Comparison of ENCODE assay signal across 18 cellular contexts in the genomic region with DNA sequence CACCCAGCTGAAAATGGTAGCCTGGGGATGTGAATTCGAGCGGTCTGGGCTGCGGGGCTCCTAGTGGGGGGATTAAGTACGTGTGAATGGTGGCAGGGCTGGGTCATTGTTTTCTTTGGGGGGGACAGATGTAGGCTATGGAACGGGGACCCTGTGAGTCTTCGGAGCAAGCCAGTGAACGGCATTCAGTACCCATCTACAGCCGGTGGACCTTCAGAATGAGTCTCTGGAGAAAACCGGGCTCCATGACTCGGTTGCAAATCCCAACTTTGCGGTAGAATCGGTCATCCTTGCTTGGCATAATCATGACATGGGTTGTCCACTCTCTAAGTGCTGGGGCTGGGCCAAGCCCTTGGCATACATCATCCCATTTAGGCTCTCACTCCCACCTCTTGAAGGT. TPM values are rescaled to one million over a fixed set of nuclear protein-coding genes. Genes with fewer than 3 reads are reported as not detected.
DNase-seq lines count a peak whose midpoint lies in the region; ATAC-seq, FAIRE-seq and TF ChIP-seq lines count a peak whose summit lies in the region.
"Had no signal": no experiment of that assay in that cellular context is flagged by ENCODE, and none has a peak within 500 bp of the region (broad histone marks: within the 10 kb centered on the region; RNA-seq: fewer than 3 reads in every experiment).

No MANE protein-coding gene starts in this region.

- no peak overlapping the region for H3K4ac ChIP-seq in H1 (replicated peaks; ENCODE audit: insufficient read length, low read depth, low read length)

- no peak overlapping the region for H2AK5ac ChIP-seq in H1 (ENCODE audit: low read depth, low read length)

- peak overlapping the region; percentile 94; the same call in 1 of the 2 replicates for H2BK15ac ChIP-seq in H1 (ENCODE audit: low read length)

- TF ChIP-seq CTCF in H1 (IDR thresholded peaks at IDR 0.05; ENCODE audit: control extremely low read depth in 1 of 3, insufficient read depth in 1 of 3, low read depth in 1 of 3, low read length in 3 of 3) (no peak), psoas muscle (IDR thresholded peaks at IDR 0.05) (no peak)

- H3K9me3 Mint-ChIP-seq in activated CD8-positive, alpha-beta memory T cell treated with anti-CD3 and anti-CD28 coated beads, Interleukin-2, amount 10 ng/mL, durations not matched to agents 7 days and 5 days (ENCODE audit: low read depth), result no peaks in the 10 kb centered on the region

- H2BK12ac ChIP-seq in H1 (ENCODE audit: low read depth, low read length), result no peak overlapping the region; the same call in 1 of the 2 replicates

- H3K4me1 ChIP-seq in HUES64 (ENCODE audit: insufficient read depth, low read length) (peaks cover 56% of the 10 kb centered on the region), H1 (replicated peaks in 1 of 4; ENCODE audit: control insufficient read depth in 3 of 4, insufficient read depth in 4 of 4, low read length in 3 of 4) (peaks cover 9 to 22% (median 20%) of the 10 kb centered on the region in 4 experiments), psoas muscle (peaks cover 6% of the 10 kb centered on the region)

- H3K27ac ChIP-seq in HUES64 (ENCODE audit: low read depth, low read length), result no peak overlapping the region
- H3K27ac ChIP-seq in H1 (ENCODE audit: low read depth, low read length), result no peak overlapping the region
- H3K27ac ChIP-seq in psoas muscle, result no peak overlapping the region
- H3K27ac ChIP-seq: esophagus muscularis mucosa, heart right ventricle, tibial nerve had no signal

- peaks cover 100% of the 10 kb centered on the region for H3K27me3 ChIP-seq in HUES64 (ENCODE audit: insufficient read depth, low read length)
- H3K27me3 ChIP-seq in H1 (replicated peaks in 1 of 4; ENCODE audit: control insufficient read depth in 3 of 4, extremely low read depth in 1 of 4, insufficient read depth in 3 of 4, low read length in 3 of 4), result peaks cover 66 to 92% (median 82%) of the 10 kb centered on the region in 4 experiments
- H3K27me3 ChIP-seq in psoas muscle (ENCODE audit: insufficient read depth in 3 of 3, low read length in 2 of 3), result peaks cover 12 to 91% (median 28%) of the 10 kb centered on the region in 3 donors
- H3K27me3 ChIP-seq: MG63 had no signal

- no peaks in the 10 kb centered on the region for H3K79me2 ChIP-seq in H1 (ENCODE audit: control insufficient read depth in 1 of 2, insufficient read depth in 2 of 2, low read length in 2 of 2)

- 1% methylated on average over 12 of the region's 12 CpGs for WGBS in HUES64
- WGBS in H1 (ENCODE audit: extremely low coverage in 1 of 2, insufficient coverage in 1 of 2, insufficient read length in 1 of 2, insufficient replicate concordance in 2 of 2, low coverage in 1 of 2, low lambda C conversion rate in 2 of 2, missing lambda C conversion rate in 1 of 2), 2 experiments, result 2% methylated on average over 12 of the region's 12 CpGs; no CpG with 5 or more reads in 1 of the 2 experiments
- WGBS in psoas muscle, 3 donors, result 5 to 10% (median 9%) methylated on average over 12 of the region's 12 CpGs

- POLR2A ChIA-PET in H1 (lab: Charles Lee; ENCODE audit: partially characterized antibody), result interaction anchor here (2.1 to 3.3 kb wide), 2 partner anchors 10 to 17 kb away, joined by 6 to 11 read pairs; no protein-coding TSS in a partner anchor

- H3K14ac ChIP-seq in H1 (ENCODE audit: insufficient read length), result no peak overlapping the region

- no peak overlapping the region for H2AFZ ChIP-seq in H1 (ENCODE audit: low read length)

- TF ChIP-seq EP300 in H1 (IDR thresholded peaks at IDR 0.05; ENCODE audit: borderline replicate concordance in 1 of 2, low read depth in 2 of 2, low read length in 2 of 2), result no peak

- H2BK120ac ChIP-seq in H1 (replicated peaks; ENCODE audit: low read depth, low read length), result no peak overlapping the region

- H3K4me2 ChIP-seq in H1 (ENCODE audit: insufficient read depth in 1 of 2, low read depth in 2 of 2, low read length in 2 of 2), result peak overlapping the region; percentile 44 to 61

- TF ChIP-seq RAD21 in H1 (IDR thresholded peaks at IDR 0.05 in 1 of 2, conservative IDR thresholded peaks at IDR 0.05 in 1 of 2; ENCODE audit: low read depth in 2 of 2, low read length in 2 of 2), result no peak

- H3K27me3 Mint-ChIP-seq in activated CD8-positive, alpha-beta memory T cell treated with anti-CD3 and anti-CD28 coated beads, Interleukin-2, amount 10 ng/mL, durations not matched to agents 7 days and 5 days, result peaks cover 82% of the 10 kb centered on the region

- no peak overlapping the region for H3K27ac Mint-ChIP-seq in activated CD8-positive, alpha-beta memory T cell treated with anti-CD3 and anti-CD28 coated beads, Interleukin-2, amount 10 ng/mL, durations not matched to agents 7 days and 5 days

- H4K20me1 ChIP-seq in H1 (replicated peaks in 1 of 2; ENCODE audit: control insufficient read depth in 1 of 2, insufficient read depth in 2 of 2, low read length in 2 of 2), result peaks cover 5 to 25% of the 10 kb centered on the region in 2 experiments

- peak overlapping the region; percentile 59 for H3K4me3 Mint-ChIP-seq in activated CD8-positive, alpha-beta memory T cell treated with anti-CD3 and anti-CD28 coated beads, Interleukin-2, amount 10 ng/mL, durations not matched to agents 7 days and 5 days

- TF ChIP-seq POLR2A in H1 (IDR thresholded peaks at IDR 0.05; ENCODE audit: control extremely low read depth in 1 of 2, low read depth in 2 of 2, low read length in 2 of 2), result no peak

- H3K4me3 ChIP-seq in HUES64 (ENCODE audit: low read length) (peak overlapping the region; percentile 41), H1 (ENCODE audit: extremely low read depth in 1 of 4, insufficient read depth in 2 of 4, low read depth in 3 of 4, low read length in 4 of 4) (peak overlapping the region in 3 of 4 experiments; percentile 12 to 53 (median 32); a peak in 3 of 8 replicates), psoas muscle (peak overlapping the region; percentile 24)

- H3K9me3 ChIP-seq in HUES64 (ENCODE audit: insufficient read depth, low read depth, low read length) (no peaks in the 10 kb centered on the region), H1 (ENCODE audit: insufficient read depth in 2 of 2, low read depth in 1 of 2, low read length in 1 of 2) (no peaks in the 10 kb centered on the region), psoas muscle (no peaks in the 10 kb centered on the region)
- H3K9me3 ChIP-seq: esophagus muscularis mucosa, heart right ventricle, MG63, SK-N-SH, tibial nerve had no signal

- DNase-seq in activated CD8-positive, alpha-beta memory T cell treated with anti-CD3 and anti-CD28 coated beads, Interleukin-2, amount 10 ng/mL, durations not matched to agents 7 days and 5 days, result no peak
- DNase-seq in activated CD8-positive, alpha-beta memory T cell treated with anti-CD3 and anti-CD28 coated beads, Interleukin-2, amount 50 U/mL, for 48 hours, result no peak
- DNase-seq in H1 (ENCODE audit: low read depth in 1 of 2, low spot score in 2 of 2) (peak in 1 of 2 experiments; percentile 51), psoas muscle (no peak), RKO (ENCODE audit: low spot score) (no peak), amygdala (lab: John Stamatoyannopoulos, UW) (no peak)
- DNase-seq: aorta, dermis blood vessel endothelial cell, heart right ventricle, NCI-H2029, SK-N-SH had no signal

- peaks cover 28% of the 10 kb centered on the region for H3K4me1 Mint-ChIP-seq in activated CD8-positive, alpha-beta memory T cell treated with anti-CD3 and anti-CD28 coated beads, Interleukin-2, amount 10 ng/mL, durations not matched to agents 7 days and 5 days

- no peak overlapping the region for H4K5ac ChIP-seq in H1 (ENCODE audit: insufficient read length, low read depth, low read length)

- no peak overlapping the region for H3K56ac ChIP-seq in H1 (replicated peaks; ENCODE audit: insufficient read length, low read depth, low read length)

- no peak for ATAC-seq in activated CD8-positive, alpha-beta memory T cell treated with anti-CD3 and anti-CD28 coated beads, Interleukin-2, amount 10 ng/mL, durations not matched to agents 7 days and 5 days
- no peak for ATAC-seq in psoas muscle
- ATAC-seq in GM21576 (IDR thresholded peaks at IDR 0.05; ENCODE audit: unreplicated experiment), result no peak
- ATAC-seq: left lobe of liver had no signal

- H3K79me1 ChIP-seq in H1 (ENCODE audit: low read depth, low read length), result no peaks in the 10 kb centered on the region

- CTCF ChIA-PET in activated CD8-positive, alpha-beta memory T cell treated with anti-CD3 and anti-CD28 coated beads, Interleukin-2, amount 10 ng/mL, durations not matched to agents 7 days and 5 days (lab: Charles Lee), result interaction anchor here (2.2 to 3.3 kb wide), 2 partner anchors 14 to 17 kb away, joined by 9 to 25 read pairs; no protein-coding TSS in a partner anchor
- CTCF ChIA-PET in H1 (lab: Charles Lee; ENCODE audit: partially characterized antibody), result interaction anchor here (0.7 to 2.5 kb wide), 8 partner anchors 10 to 620 kb away, joined by 3 to 24 read pairs (median 6); no protein-coding TSS in a partner anchor

- no peak overlapping the region for H4K8ac ChIP-seq in H1 (ENCODE audit: extremely low read depth, insufficient read depth, low read length)

- intact Hi-C loops in psoas muscle (cut with DNase I), result no loop called here

- peaks cover 3% of the 10 kb centered on the region for H3K36me3 Mint-ChIP-seq in activated CD8-positive, alpha-beta memory T cell treated with anti-CD3 and anti-CD28 coated beads, Interleukin-2, amount 10 ng/mL, durations not matched to agents 7 days and 5 days

- H3K9ac ChIP-seq in HUES64 (ENCODE audit: low read depth, low read length) (no peak overlapping the region), H1 (replicated peaks in 1 of 4; ENCODE audit: extremely low read depth in 1 of 4, low read depth in 3 of 4, low read length in 3 of 4) (no peak overlapping the region)
- H3K9ac ChIP-seq: SK-N-SH had no signal

- FAIRE-seq in H1 (lab: Jason Lieb, UNC), result no peak
- FAIRE-seq: D721Med had no signal

- H3K36me3 ChIP-seq in HUES64 (ENCODE audit: insufficient read depth, low read length), result no peaks in the 10 kb centered on the region
- H3K36me3 ChIP-seq in H1 (ENCODE audit: control insufficient read depth in 2 of 4, insufficient read depth in 4 of 4, low read length in 3 of 4), result no peaks in the 10 kb centered on the region
- no peaks in the 10 kb centered on the region for H3K36me3 ChIP-seq in psoas muscle (ENCODE audit: insufficient read depth in 1 of 2, low read depth in 1 of 2)
- H3K36me3 ChIP-seq: esophagus muscularis mucosa, heart right ventricle, MG63, tibial nerve had no signal

- no peak overlapping the region for H4K91ac ChIP-seq in H1 (replicated peaks; ENCODE audit: insufficient read length, low read length)

- H2BK20ac ChIP-seq in H1 (ENCODE audit: low read length), result no peak overlapping the region

- no peak overlapping the region for H3K18ac ChIP-seq in H1 (ENCODE audit: extremely low read depth, low read length)

- no peak overlapping the region for H3K23ac ChIP-seq in H1 (ENCODE audit: insufficient read length)

- peaks cover 5% of the 10 kb centered on the region; the same call in 1 of the 2 replicates for H3K23me2 ChIP-seq in H1 (ENCODE audit: low read depth, low read length)

- no peak overlapping the region for H2BK5ac ChIP-seq in H1 (ENCODE audit: low read depth, low read length)

RNA-seq across cellular contexts. Expression of a gene that starts 7.2 kb away (rescaled TPM):
- 10 to 100 TPM in 1 of 2 experiments, 1 to 10 TPM in 1; 7.3 to 12.5 TPM for total RNA-seq in activated CD8-positive, alpha-beta memory T cell treated with anti-CD3 and anti-CD28 coated beads, Interleukin-2, amount 10 ng/mL, durations not matched to agents 7 days and 5 days
- 21.3 TPM for polyA plus RNA-seq in HUES64 (2013, experiment 1 of 2)
- polyA plus RNA-seq in HUES64 (2013, experiment 2 of 2), result 24.8 TPM
- 0.47 and 0.50 TPM in 2 replicates for total RNA-seq in H1 (2021; fragmentation: NEBNext Ultra II Directional; extraction: Animal tissue kit (Norgen Biotek cat#: 25700))
- polyA plus RNA-seq in H1 (2011; rRNA removed) (0.09 TPM in 2 replicates), psoas muscle (under 1 TPM in 2 of 3 donors, not detected in 1; 0.01 to 0.03 TPM)
- 0.13 TPM for polyA plus RNA-seq in H1 (2011; cell fraction: cytosol; rRNA removed)
- 0.11 TPM for polyA plus RNA-seq in H1 (2011; cell fraction: nucleus; rRNA removed)
- 0.18 to 0.91 TPM (median 0.46 TPM) in 4 replicates for polyA plus RNA-seq in H1 (2012, experiment 1 of 2)
- 0.73 TPM for polyA plus RNA-seq in H1 (2012, experiment 2 of 2)
- 0.26 TPM for polyA plus RNA-seq in H1 (2013, experiment 1 of 2)
- polyA plus RNA-seq in H1 (2013, experiment 2 of 2), result 0.18 TPM
- 0.25 and 0.37 TPM in 2 replicates for polyA minus RNA-seq in H1 (2011; rRNA and poly(A)+ RNA removed)
- polyA minus RNA-seq in H1 (2011; cell fraction: cytosol; rRNA and poly(A)+ RNA removed), result not detected
- polyA minus RNA-seq in H1 (2011; cell fraction: nucleus; rRNA and poly(A)+ RNA removed), result 0.40 TPM
- under 1 TPM in 3 of 4 donors, not detected in 1; 0.07 to 0.15 (median 0.09) TPM for total RNA-seq in psoas muscle
- total RNA-seq: dermis blood vessel endothelial cell had no signal
- polyA plus RNA-seq: SK-N-SH had no signal
